Comparison of ENCODE assay signal across 26 cellular contexts in the genomic region with DNA sequence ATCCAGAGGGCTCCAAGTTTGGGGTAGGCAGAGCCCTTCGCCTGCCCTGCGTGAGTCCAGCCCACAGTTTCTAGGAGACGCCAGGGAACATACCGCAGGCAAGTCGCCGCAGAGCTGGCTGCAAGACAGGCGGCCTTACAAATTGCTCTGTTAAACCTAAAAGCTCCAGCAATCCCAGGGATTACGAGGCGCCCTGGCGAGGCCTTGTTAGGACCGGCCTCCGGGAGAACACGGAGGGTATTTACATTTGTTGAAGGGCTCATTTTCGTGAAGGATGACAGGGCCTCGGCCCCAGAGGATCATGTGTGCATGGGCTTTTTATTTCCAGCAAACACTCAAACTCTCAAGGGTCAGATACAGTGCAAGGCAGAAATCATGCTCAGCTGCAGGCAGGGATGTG.
DNase-seq lines count a peak whose midpoint lies in the region; ATAC-seq and TF ChIP-seq lines count a peak whose summit lies in the region.
"Had no signal": no experiment of that assay in that cellular context is flagged by ENCODE, and none has a peak within 500 bp of the region (broad histone marks: within the 10 kb centered on the region; RNA-seq: fewer than 3 reads in every experiment).

No MANE protein-coding gene starts in this region.

- in situ Hi-C loops in astrocyte of the spinal cord (cut with HindIII; ENCODE audit: low sequenced_read_pairs): no loop called here

- H3K36me3 ChIP-seq in hepatocyte (replicated peaks; ENCODE audit: insufficient read depth, low read depth) (no peaks in the 10 kb centered on the region), endodermal cell (ENCODE audit: control insufficient read depth, insufficient read depth, low read length) (no peaks in the 10 kb centered on the region)
- H3K36me3 ChIP-seq: adrenal gland, breast epithelium, uterus had no signal

- peaks cover 25% of the 10 kb centered on the region for H3K4me1 ChIP-seq in hepatocyte (ENCODE audit: insufficient read depth)
- no peaks in the 10 kb centered on the region for H3K4me1 ChIP-seq in endodermal cell (ENCODE audit: control insufficient read depth, insufficient read depth, low read length)
- H3K4me1 ChIP-seq: adrenal gland, breast epithelium, parathyroid adenoma, testis, uterus had no signal

- no peaks in the 10 kb centered on the region for H3K9me3 Mint-ChIP-seq in endodermal cell
- H3K9me3 Mint-ChIP-seq: activated B cell treated with CpG ODN at 0.5 μM for 24 hours; activated naive CD4-positive, alpha-beta T cell treated with anti-CD3 and anti-CD28 coated beads for 36 hours; effector memory CD8-positive, alpha-beta T cell; H9 had no signal

- H2AFZ ChIP-seq in hepatocyte: no peak overlapping the region
- H2AFZ ChIP-seq: parathyroid adenoma had no signal

- intact Hi-C loops in posterior vena cava (cut with DNase I): loop anchor here (5.0 kb wide), 2 partner anchors 75 to 455 kb away; no protein-coding TSS in a partner anchor

- no peak overlapping the region for H3K4me3 Mint-ChIP-seq in endodermal cell
- H3K4me3 Mint-ChIP-seq: activated B cell treated with CpG ODN at 0.5 μM for 24 hours; activated naive CD4-positive, alpha-beta T cell treated with anti-CD3 and anti-CD28 coated beads for 36 hours; effector memory CD8-positive, alpha-beta T cell; H9 had no signal

- H3K4me3 ChIP-seq in astrocyte of the spinal cord (ENCODE audit: low read depth, low read length): no peak overlapping the region
- H3K4me3 ChIP-seq in hepatocyte: no peak overlapping the region
- no peak overlapping the region for H3K4me3 ChIP-seq in endodermal cell (ENCODE audit: low read length)
- H3K4me3 ChIP-seq: adrenal gland, breast epithelium, testis, uterus had no signal

- no peaks in the 10 kb centered on the region for H4K20me1 ChIP-seq in hepatocyte (ENCODE audit: insufficient read depth, poor library complexity, severe bottlenecking)

- 39% methylated on average over 15 of the region's 15 CpGs for WGBS in hepatocyte (ENCODE audit: low lambda C conversion rate, missing lambda C conversion rate)
- 85 to 89% methylated on average over 15 of the region's 15 CpGs for WGBS in endodermal cell (ENCODE audit: insufficient coverage in 1 of 2, insufficient read length in 1 of 2), 2 experiments

- H3K27ac ChIP-seq in hepatocyte: peak overlapping the region; percentile 78
- H3K27ac ChIP-seq in endodermal cell (ENCODE audit: low read depth, low read length): no peak overlapping the region
- H3K27ac ChIP-seq: adrenal gland, breast epithelium, parathyroid adenoma, testis, uterus had no signal

- no peak for ATAC-seq in GM21723 (IDR thresholded peaks at IDR 0.05; ENCODE audit: unreplicated experiment)
- ATAC-seq: effector memory CD8-positive, alpha-beta T cell; Right ventricle myocardium inferior had no signal

- H3K9me2 ChIP-seq in hepatocyte (replicated peaks; ENCODE audit: insufficient read depth): no peaks in the 10 kb centered on the region

- peak overlapping the region; percentile 43 for H3K4me2 ChIP-seq in hepatocyte

- no peaks in the 10 kb centered on the region for H3K36me3 Mint-ChIP-seq in endodermal cell (ENCODE audit: low read depth)

- DNase-seq in ELF-1 (ENCODE audit: low read depth, low spot score) (peak; percentile 51), astrocyte of the spinal cord (ENCODE audit: low read depth, low spot score) (peak; percentile 44), hepatocyte (ENCODE audit: low spot score) (peak; percentile 82), posterior vena cava (ENCODE audit: low spot score) (peak; percentile 84), NCI-H146 (lab: John Stamatoyannopoulos, UW) (no peak), SKM-1 (lab: John Stamatoyannopoulos, UW; ENCODE audit: unreplicated experiment) (no peak), endodermal cell (no peak)
- DNase-seq: activated B cell treated with CpG ODN at 0.5 μM for 24 hours; activated CD4-positive, alpha-beta T cell treated with anti-CD3 and anti-CD28 coated beads, Interleukin-2, amount 50 U/mL, for 4 hours; activated naive CD4-positive, alpha-beta T cell treated with anti-CD3 and anti-CD28 coated beads for 36 hours; adrenal gland; DND-41; effector memory CD8-positive, alpha-beta T cell; H9; NCI-H1092 treated with DMSO at 0.1 percent for 48 hours; NCI-H2029; NCI-H2227 treated with DMSO at 0.1 percent for 48 hours; stimulated activated CD4-positive, alpha-beta T cell treated with anti-CD3 and anti-CD28 coated beads, Interleukin-15, amount 100 ng/mL, for 24 hours; stimulated activated naive CD4-positive, alpha-beta T cell; T1000; testis; uterus had no signal

- H3K27me3 Mint-ChIP-seq in endodermal cell (ENCODE audit: insufficient read depth): peaks cover 27% of the 10 kb centered on the region
- H3K27me3 Mint-ChIP-seq: activated B cell treated with CpG ODN at 0.5 μM for 24 hours had no signal

- no peak overlapping the region for H3K9ac ChIP-seq in endodermal cell (ENCODE audit: extremely low read depth, low read length, poor library complexity, severe bottlenecking)
- H3K9ac ChIP-seq: parathyroid adenoma had no signal

- H3K4me1 Mint-ChIP-seq in endodermal cell: peaks cover 2% of the 10 kb centered on the region
- H3K4me1 Mint-ChIP-seq: activated B cell treated with CpG ODN at 0.5 μM for 24 hours had no signal

- H3K27me3 ChIP-seq in hepatocyte (peaks cover 5% of the 10 kb centered on the region), endodermal cell (ENCODE audit: control insufficient read depth, insufficient read depth, low read length, poor library complexity, severe bottlenecking) (peaks cover 16% of the 10 kb centered on the region)
- H3K27me3 ChIP-seq: adrenal gland, testis, uterus had no signal

- H3K9me3 ChIP-seq in hepatocyte (ENCODE audit: low read depth) (no peaks in the 10 kb centered on the region), endodermal cell (ENCODE audit: control insufficient read depth, low read length) (no peaks in the 10 kb centered on the region)
- H3K9me3 ChIP-seq: adrenal gland, breast epithelium, testis, uterus had no signal

- TF ChIP-seq CTCF in astrocyte of the spinal cord (IDR thresholded peaks at IDR 0.05; ENCODE audit: low read depth, low read length): no peak
- TF ChIP-seq CTCF in hepatocyte (IDR thresholded peaks at IDR 0.05; ENCODE audit: poor library complexity): no peak
- TF ChIP-seq CTCF in endodermal cell (conservative IDR thresholded peaks at IDR 0.05): no peak

- no peaks in the 10 kb centered on the region for H3K79me2 ChIP-seq in hepatocyte
- H3K79me2 ChIP-seq: parathyroid adenoma had no signal

- no peak overlapping the region for H3K27ac Mint-ChIP-seq in endodermal cell
- H3K27ac Mint-ChIP-seq: activated B cell treated with CpG ODN at 0.5 μM for 24 hours; activated naive CD4-positive, alpha-beta T cell treated with anti-CD3 and anti-CD28 coated beads for 36 hours; effector memory CD8-positive, alpha-beta T cell; H9 had no signal

Comparison
In these comparisons a context has a peak if more than half of its experiments do, and no peak if none do; other contexts are left out.
1. DNase-seq: peak in ELF-1 (single experiment), astrocyte of the spinal cord (single experiment), hepatocyte (single experiment) and posterior vena cava (single experiment); none in NCI-H146 (single experiment), SKM-1 (single experiment) and endodermal cell (single experiment).